ENCODE assay signal across 1 cellular context in the genomic region with DNA sequence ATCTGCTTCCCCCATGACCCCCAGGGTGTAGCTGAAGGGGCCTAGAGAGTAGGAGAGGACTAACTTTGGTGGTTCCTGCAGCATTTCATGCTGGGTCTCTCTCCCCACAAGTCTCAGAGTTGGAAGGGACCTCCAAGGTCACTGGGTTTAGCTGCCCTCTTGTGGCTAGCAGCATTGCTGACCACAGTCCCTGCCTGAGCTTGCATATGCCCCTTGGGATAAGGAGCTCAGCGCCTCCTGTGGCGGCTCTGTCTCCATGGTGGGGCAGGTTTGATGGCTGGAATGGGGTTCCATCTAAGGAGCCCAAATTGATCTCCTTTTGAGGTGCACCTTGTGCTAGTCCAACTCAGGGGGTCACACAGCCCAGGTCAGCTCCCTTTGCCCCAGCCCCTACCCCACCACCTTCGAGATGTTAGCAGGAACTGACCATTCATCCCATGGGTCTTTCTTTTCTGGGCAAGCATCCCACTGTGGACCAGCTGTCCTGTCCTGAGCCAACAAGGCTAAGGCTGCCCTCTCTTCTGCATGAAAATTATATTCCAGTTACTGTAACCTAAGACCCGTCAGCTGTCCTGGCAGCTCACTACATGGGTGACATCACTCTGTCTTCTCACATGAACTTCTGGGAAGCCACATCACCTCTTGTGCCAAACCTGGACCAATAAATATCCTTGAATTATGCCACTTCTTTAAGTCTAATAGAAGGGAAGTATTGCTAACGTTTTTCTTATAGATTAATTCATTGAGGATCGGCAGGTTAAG.
TF ChIP-seq lines count a peak whose summit lies in the region.

No MANE protein-coding gene starts in this region.

TF ChIP-seq in K562, 482 proteins besides CTCF, POLR2A, EP300 and RAD21 (continued from another document and continues in another):
- TF ChIP-seq PATZ1 (CRISPR knock-in tag; IDR thresholded peaks at IDR 0.05; ENCODE audit: borderline replicate concordance) (no peak), ETV1 (tag; conservative IDR thresholded peaks at IDR 0.05; ENCODE audit: low read depth) (peak; percentile 29; the same call in 1 of the 2 replicates), CREB1 (IDR thresholded peaks at IDR 0.05) (no peak), CREB1 (CRISPR knock-in tag; IDR thresholded peaks at IDR 0.05) (0 out of 2 replicates have a peak, but pooled peaks have one; percentile 37), MBD2 (IDR thresholded peaks at IDR 0.05; ENCODE audit: borderline replicate concordance, low read depth) (no peak), SOX6 (IDR thresholded peaks at IDR 0.05) (peak; percentile 62; the same call in 1 of the 2 replicates), MAZ (CRISPR knock-in tag; conservative IDR thresholded peaks at IDR 0.05 in 1 of 2, IDR thresholded peaks at IDR 0.05 in 1 of 2) (peak; percentile 61 to 75), ZNF324 (CRISPR knock-in tag; IDR thresholded peaks at IDR 0.05) (no peak), ZBTB1 (CRISPR knock-in tag; IDR thresholded peaks at IDR 0.05; ENCODE audit: borderline replicate concordance, low read depth) (0 out of 2 replicates have a peak, but pooled peaks have one; percentile 15), MYNN (IDR thresholded peaks at IDR 0.05) (0 out of 2 replicates have a peak, but pooled peaks have one; percentile 37), MYNN (CRISPR knock-in tag; IDR thresholded peaks at IDR 0.05) (no peak), CC2D1A (IDR thresholded peaks at IDR 0.05) (peak; percentile 80), NELFE (IDR thresholded peaks at IDR 0.05; ENCODE audit: insufficient read depth, insufficient read length) (no peak), MTA3 (IDR thresholded peaks at IDR 0.05; ENCODE audit: borderline replicate concordance) (0 out of 2 replicates have a peak, but pooled peaks have one; percentile 38), ZC3H11A (IDR thresholded peaks at IDR 0.05; ENCODE audit: low read depth, low read length) (no peak), TARDBP (IDR thresholded peaks at IDR 0.05) (peak; percentile 26; the same call in 1 of the 2 replicates), MED1 (CRISPR knock-in tag; IDR thresholded peaks at IDR 0.05; ENCODE audit: borderline replicate concordance) (no peak), CBFB (CRISPR knock-in tag; IDR thresholded peaks at IDR 0.05) (peak; percentile 97), DEAF1 (CRISPR knock-in tag; IDR thresholded peaks at IDR 0.05) (peak; percentile 92), NFIC (IDR thresholded peaks at IDR 0.05) (peak; percentile 20; the same call in 1 of the 2 replicates), YY1 (IDR thresholded peaks at IDR 0.05; ENCODE audit: borderline replicate concordance in 1 of 3, control insufficient read depth in 1 of 3, extremely low read depth in 1 of 3, insufficient read depth in 3 of 3, insufficient read length in 1 of 3, insufficient replicate concordance in 2 of 3, low read depth in 1 of 3, low read length in 2 of 3) (peak in 1 of 3 experiments; percentile 58), SMAD4 (CRISPR knock-in tag; conservative IDR thresholded peaks at IDR 0.05) (peak; percentile 38; the same call in 1 of the 2 replicates), GTF2F1 (IDR thresholded peaks at IDR 0.05; ENCODE audit: low read depth, low read length) (no peak), HBP1 (CRISPR knock-in tag; IDR thresholded peaks at IDR 0.05) (no peak), CCNT2 (IDR thresholded peaks at IDR 0.05; ENCODE audit: borderline replicate concordance, extremely low read depth, insufficient read length, low read depth, low read length) (no peak), FOXM1 (IDR thresholded peaks at IDR 0.05; ENCODE audit: low read depth) (no peak), FOXM1 (CRISPR knock-in tag; IDR thresholded peaks at IDR 0.05; ENCODE audit: low read depth) (0 out of 2 replicates have a peak, but pooled peaks have one; percentile 49), MAX (CRISPR knock-in tag; IDR thresholded peaks at IDR 0.05) (peak; percentile 84), ZNF717 (CRISPR knock-in tag; IDR thresholded peaks at IDR 0.05) (no peak), SMC3 (conservative IDR thresholded peaks at IDR 0.05; ENCODE audit: insufficient read depth, low read depth, low read length) (peak; percentile 95), THRA (IDR thresholded peaks at IDR 0.05) (no peak), NRF1 (conservative IDR thresholded peaks at IDR 0.05 in 1 of 2, IDR thresholded peaks at IDR 0.05 in 1 of 2) (no peak), ERF (CRISPR knock-in tag; IDR thresholded peaks at IDR 0.05) (0 out of 2 replicates have a peak, but pooled peaks have one; percentile 21), BRD9 (IDR thresholded peaks at IDR 0.05; ENCODE audit: low read depth, partially characterized antibody) (peak; percentile 64), ZKSCAN1 (IDR thresholded peaks at IDR 0.05; ENCODE audit: low read depth, low read length) (peak; percentile 52; the same call in 1 of the 2 replicates), KDM4B (IDR thresholded peaks at IDR 0.05; ENCODE audit: borderline replicate concordance in 2 of 2, low read depth in 1 of 2) (peak in 1 of 2 experiments; percentile 56; a peak in 1 of 4 replicates), EZH2 (IDR thresholded peaks at IDR 0.05; ENCODE audit: borderline replicate concordance, low read depth, low read length) (no peak), PHF20 (IDR thresholded peaks at IDR 0.05; ENCODE audit: partially characterized antibody) (no peak), NR2C2 (CRISPR knock-in tag; IDR thresholded peaks at IDR 0.05) (no peak), NR2C2 (tag; IDR thresholded peaks at IDR 0.05) (no peak), ZNF197 (CRISPR knock-in tag; IDR thresholded peaks at IDR 0.05; ENCODE audit: low read depth) (no peak), ZNF431 (CRISPR knock-in tag; IDR thresholded peaks at IDR 0.05) (0 out of 2 replicates have a peak, but pooled peaks have one; percentile 43)
- TF ChIP-seq, protein P1, sequence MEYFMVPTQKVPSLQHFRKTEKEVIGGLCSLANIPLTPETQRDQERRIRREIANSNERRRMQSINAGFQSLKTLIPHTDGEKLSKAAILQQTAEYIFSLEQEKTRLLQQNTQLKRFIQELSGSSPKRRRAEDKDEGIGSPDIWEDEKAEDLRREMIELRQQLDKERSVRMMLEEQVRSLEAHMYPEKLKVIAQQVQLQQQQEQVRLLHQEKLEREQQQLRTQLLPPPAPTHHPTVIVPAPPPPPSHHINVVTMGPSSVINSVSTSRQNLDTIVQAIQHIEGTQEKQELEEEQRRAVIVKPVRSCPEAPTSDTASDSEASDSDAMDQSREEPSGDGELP (CRISPR knock-in tag; IDR thresholded peaks at IDR 0.05; ENCODE audit: borderline replicate concordance) = peak; percentile 75
- TF ChIP-seq, protein P2, sequence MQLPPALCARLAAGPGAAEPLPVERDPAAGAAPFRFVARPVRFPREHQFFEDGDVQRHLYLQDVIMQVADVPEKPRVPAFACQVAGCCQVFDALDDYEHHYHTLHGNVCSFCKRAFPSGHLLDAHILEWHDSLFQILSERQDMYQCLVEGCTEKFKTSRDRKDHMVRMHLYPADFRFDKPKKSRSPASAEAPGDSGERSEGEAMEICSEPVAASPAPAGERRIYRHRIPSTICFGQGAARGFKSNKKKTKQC (CRISPR knock-in tag; IDR thresholded peaks at IDR 0.05) = 0 out of 2 replicates have a peak, but pooled peaks have one; percentile 27
- TF ChIP-seq, protein P3, sequence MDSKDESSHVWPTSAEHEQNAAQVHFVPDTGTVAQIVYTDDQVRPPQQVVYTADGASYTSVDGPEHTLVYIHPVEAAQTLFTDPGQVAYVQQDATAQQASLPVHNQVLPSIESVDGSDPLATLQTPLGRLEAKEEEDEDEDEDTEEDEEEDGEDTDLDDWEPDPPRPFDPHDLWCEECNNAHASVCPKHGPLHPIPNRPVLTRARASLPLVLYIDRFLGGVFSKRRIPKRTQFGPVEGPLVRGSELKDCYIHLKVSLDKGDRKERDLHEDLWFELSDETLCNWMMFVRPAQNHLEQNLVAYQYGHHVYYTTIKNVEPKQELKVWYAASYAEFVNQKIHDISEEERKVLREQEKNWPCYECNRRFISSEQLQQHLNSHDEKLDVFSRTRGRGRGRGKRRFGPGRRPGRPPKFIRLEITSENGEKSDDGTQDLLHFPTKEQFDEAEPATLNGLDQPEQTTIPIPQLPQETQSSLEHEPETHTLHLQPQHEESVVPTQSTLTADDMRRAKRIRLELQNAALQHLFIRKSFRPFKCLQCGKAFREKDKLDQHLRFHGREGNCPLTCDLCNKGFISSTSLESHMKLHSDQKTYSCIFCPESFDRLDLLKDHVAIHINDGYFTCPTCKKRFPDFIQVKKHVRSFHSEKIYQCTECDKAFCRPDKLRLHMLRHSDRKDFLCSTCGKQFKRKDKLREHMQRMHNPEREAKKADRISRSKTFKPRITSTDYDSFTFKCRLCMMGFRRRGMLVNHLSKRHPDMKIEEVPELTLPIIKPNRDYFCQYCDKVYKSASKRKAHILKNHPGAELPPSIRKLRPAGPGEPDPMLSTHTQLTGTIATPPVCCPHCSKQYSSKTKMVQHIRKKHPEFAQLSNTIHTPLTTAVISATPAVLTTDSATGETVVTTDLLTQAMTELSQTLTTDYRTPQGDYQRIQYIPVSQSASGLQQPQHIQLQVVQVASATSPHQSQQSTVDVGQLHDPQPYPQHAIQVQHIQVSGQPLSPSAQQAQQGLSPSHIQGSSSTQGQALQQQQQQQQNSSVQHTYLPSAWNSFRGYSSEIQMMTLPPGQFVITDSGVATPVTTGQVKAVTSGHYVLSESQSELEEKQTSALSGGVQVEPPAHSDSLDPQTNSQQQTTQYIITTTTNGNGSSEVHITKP (IDR thresholded peaks at IDR 0.05; ENCODE audit: partially characterized antibody) = peak; percentile 69
- TF ChIP-seq, protein P4, sequence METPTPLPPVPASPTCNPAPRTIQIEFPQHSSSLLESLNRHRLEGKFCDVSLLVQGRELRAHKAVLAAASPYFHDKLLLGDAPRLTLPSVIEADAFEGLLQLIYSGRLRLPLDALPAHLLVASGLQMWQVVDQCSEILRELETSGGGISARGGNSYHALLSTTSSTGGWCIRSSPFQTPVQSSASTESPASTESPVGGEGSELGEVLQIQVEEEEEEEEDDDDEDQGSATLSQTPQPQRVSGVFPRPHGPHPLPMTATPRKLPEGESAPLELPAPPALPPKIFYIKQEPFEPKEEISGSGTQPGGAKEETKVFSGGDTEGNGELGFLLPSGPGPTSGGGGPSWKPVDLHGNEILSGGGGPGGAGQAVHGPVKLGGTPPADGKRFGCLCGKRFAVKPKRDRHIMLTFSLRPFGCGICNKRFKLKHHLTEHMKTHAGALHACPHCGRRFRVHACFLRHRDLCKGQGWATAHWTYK (CRISPR knock-in tag; IDR thresholded peaks at IDR 0.05) = peak; percentile 22; the same call in 1 of the 2 replicates
